In the genomic region with DNA sequence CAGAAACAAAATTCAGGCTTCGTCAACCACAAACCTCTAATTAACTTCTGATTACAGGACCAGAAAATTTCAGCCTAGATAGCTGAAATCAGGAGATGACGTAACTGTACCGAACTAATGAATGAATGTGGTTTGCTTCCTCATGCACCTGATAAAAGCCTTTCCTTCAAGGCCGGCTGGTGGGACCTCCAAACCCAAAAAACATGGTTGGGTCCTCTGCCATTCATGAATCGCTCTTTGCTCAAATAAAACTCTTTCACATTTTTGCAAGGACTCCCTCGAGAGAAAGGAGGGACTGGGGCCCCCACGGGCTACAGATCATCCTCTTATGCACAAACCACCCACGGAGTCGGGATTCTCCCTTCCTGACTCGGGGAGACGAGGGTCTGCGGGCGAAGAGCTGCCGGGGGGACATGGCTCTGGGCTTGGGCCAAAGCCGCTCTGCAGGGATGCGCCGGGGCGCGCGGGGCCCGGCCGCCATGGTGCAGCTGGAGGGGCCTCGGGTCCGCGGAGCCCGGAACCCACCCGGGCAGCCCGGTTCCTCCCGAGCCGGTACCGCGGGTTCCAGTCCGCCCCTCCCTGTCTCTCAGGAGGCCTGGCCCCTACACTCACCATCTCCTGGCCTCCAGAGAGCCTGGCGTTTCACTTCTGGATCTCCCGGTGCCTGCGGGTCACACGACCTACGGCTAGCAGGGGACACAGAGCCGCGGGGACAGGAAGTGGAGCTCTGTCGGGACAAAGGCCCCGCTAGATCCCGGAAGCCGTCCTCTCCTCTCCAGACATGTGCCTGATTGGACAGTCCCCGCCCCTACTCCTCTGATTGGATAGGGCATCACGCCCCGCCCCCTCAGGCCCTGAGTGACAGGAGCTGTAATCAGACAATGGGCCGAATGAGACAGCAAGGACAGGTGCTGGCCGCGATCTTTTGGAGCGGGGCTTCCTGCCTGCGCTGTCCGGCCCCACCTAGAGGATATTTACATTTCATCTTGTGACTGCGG, we compare ENCODE assay signal across 8 cellular contexts. TPM values are rescaled to one million over a fixed set of nuclear protein-coding genes. Genes with fewer than 3 reads are reported as not detected.
DNase-seq lines count a peak whose midpoint lies in the region; ATAC-seq and TF ChIP-seq lines count a peak whose summit lies in the region.

TSS of gene ZNF195 (minus strand) at position 721 of the 998 bp plus-strand sequence. CDS start at position 615, 106 bp downstream.

- peaks cover 11% of the 10 kb centered on the region; the same call in 1 of the 2 replicates for H3K36me3 ChIP-seq in KMS-11 (ENCODE audit: insufficient read depth)
- peaks cover 0 to 15% (median 0%) of the 10 kb centered on the region in 3 donors for H3K36me3 ChIP-seq in Peyer's patch
- peaks cover 0 to 12% (median 5%) of the 10 kb centered on the region in 4 donors for H3K36me3 ChIP-seq in esophagus muscularis mucosa

- peak within 1 kb of the TSS; percentile 86 for H2AFZ ChIP-seq in KMS-11 (ENCODE audit: low read depth)

- TF ChIP-seq CTCF in KMS-11 (conservative IDR thresholded peaks at IDR 0.05; ENCODE audit: low read depth, low read length) (no peak), Peyer's patch (IDR thresholded peaks at IDR 0.05) (no peak), esophagus muscularis mucosa (IDR thresholded peaks at IDR 0.05) (no peak)

- H3K79me2 ChIP-seq in KMS-11 (ENCODE audit: insufficient read depth, low read depth), result peaks cover 51% of the 10 kb centered on the region

- H3K4me3 ChIP-seq in KMS-11 (IDR thresholded peaks at IDR 0.05; ENCODE audit: insufficient read depth, low read depth, low read length) (peak within 1 kb of the TSS; percentile 32), Peyer's patch (peak within 1 kb of the TSS; percentile 79 to 90 (median 82)), esophagus muscularis mucosa (peak within 1 kb of the TSS; percentile 83 to 97 (median 91))

- H3K4me1 ChIP-seq in KMS-11 (ENCODE audit: low read depth, poor library complexity, severe bottlenecking), result peaks cover 19% of the 10 kb centered on the region
- H3K4me1 ChIP-seq in Peyer's patch, result peaks cover 0 to 12% (median 0%) of the 10 kb centered on the region in 4 donors
- peaks cover 11 to 41% (median 33%) of the 10 kb centered on the region in 4 donors for H3K4me1 ChIP-seq in esophagus muscularis mucosa

- TF ChIP-seq POLR2A in Peyer's patch (IDR thresholded peaks at IDR 0.05) (peak; percentile 72 to 79), esophagus muscularis mucosa (IDR thresholded peaks at IDR 0.05; ENCODE audit: low read depth) (no peak)

- no peaks in the 10 kb centered on the region for H4K20me1 ChIP-seq in KMS-11 (ENCODE audit: insufficient read depth)

- H3K9ac ChIP-seq in KMS-11, result peak within 1 kb of the TSS; percentile 97

- no peak for TF ChIP-seq EP300 in esophagus muscularis mucosa (IDR thresholded peaks at IDR 0.05)

- peak within 1 kb of the TSS; percentile 82 for H3K27ac ChIP-seq in KMS-11
- H3K27ac ChIP-seq in Peyer's patch, result peak within 1 kb of the TSS; percentile 82 to 85 (median 84)
- H3K27ac ChIP-seq in esophagus muscularis mucosa (replicated peaks in 1 of 4), result peak within 1 kb of the TSS; percentile 75 to 85 (median 80)

- peak within 1 kb of the TSS; percentile 46 for H3K4me2 ChIP-seq in KMS-11

- intact Hi-C loops in esophagus muscularis mucosa (cut with DNase I), result loop anchor here (10.0 kb wide), 1 partner anchor 46 kb away; no protein-coding TSS in a partner anchor

- DNase-seq in DMS53 treated with DMSO at 0.1 percent for 48 hours (lab: John Stamatoyannopoulos, UW; ENCODE audit: unreplicated experiment) (peak; percentile 98), Peyer's patch (peak; percentile 99 to 100 (median 100)), esophagus muscularis mucosa (ENCODE audit: extremely low spot score) (peak; percentile 100), myocyte (ENCODE audit: low read depth) (peak; percentile 99)
- DNase-seq in activated T-cell treated with anti-CD3 and anti-CD28 coated beads, Interleukin-2, amount 50 U/mL, for 48 hours, result peak; percentile 99 to 100
- peak; percentile 92 to 98 for DNase-seq in stimulated activated CD8-positive, alpha-beta memory T cell treated with anti-CD3 and anti-CD28 coated beads, Interleukin-7, amount 100 ng/mL, for 48 hours (ENCODE audit: extremely low read depth in 1 of 2, low read depth in 1 of 2)

- peak; percentile 98 for ATAC-seq in GM21737 (IDR thresholded peaks at IDR 0.05; ENCODE audit: unreplicated experiment)

- WGBS in esophagus muscularis mucosa, result 3% methylated on average over 38 of the region's 54 CpGs

- no peaks in the 10 kb centered on the region for H3K27me3 ChIP-seq in KMS-11 (ENCODE audit: insufficient read depth, low read depth)
- no peaks in the 10 kb centered on the region for H3K27me3 ChIP-seq in Peyer's patch
- no peaks in the 10 kb centered on the region for H3K27me3 ChIP-seq in esophagus muscularis mucosa

- H3K9me3 ChIP-seq in Peyer's patch (no peaks in the 10 kb centered on the region), esophagus muscularis mucosa (no peaks in the 10 kb centered on the region)

RNA-seq across cellular contexts. Expression of gene ZNF195, which starts in this region (rescaled TPM):
- total RNA-seq in Peyer's patch, result 10 to 100 TPM; 36.1 to 94.1 (median 40.6) TPM
- 10 to 100 TPM in 3 of 4 donors, 1 to 10 TPM in 1; 9.4 to 15.7 (median 12.5) TPM for total RNA-seq in esophagus muscularis mucosa
- 18.2 and 24.4 TPM in 2 replicates for total RNA-seq in myocyte
- 7.4 TPM for polyA plus RNA-seq in myocyte (2012)

Comparison
In these comparisons a context has a peak if more than half of its experiments do, and no peak if none do; other contexts are left out.
1. Peak in every context shown above with its lines: DNase-seq, ATAC-seq, H3K4me3 ChIP-seq and H3K27ac ChIP-seq.
2. H3K4me3 ChIP-seq: peak in every context shown above with its lines; median percentile 91 in esophagus muscularis mucosa; 82 in Peyer's patch; 32 in KMS-11.